ENCODE assay signal across 7 cellular contexts in genomic region chr16:25167920-25168319, GRCh38.
TF ChIP-seq lines count a peak whose summit lies in the region.

No MANE protein-coding gene starts in this region.

TF ChIP-seq in A549, 52 proteins besides CTCF, POLR2A, EP300 and RAD21:
- TF ChIP-seq CEBPB (IDR thresholded peaks at IDR 0.05) = peak; percentile 81 to 87

TF ChIP-seq in HCT116, 20 proteins besides CTCF, POLR2A, EP300 and RAD21:
- TF ChIP-seq CEBPB (IDR thresholded peaks at IDR 0.05; ENCODE audit: low read depth) = 0 out of 2 replicates have a peak, but pooled peaks have one; percentile 30

TF ChIP-seq in IMR-90, 13 proteins besides CTCF, POLR2A, EP300 and RAD21:
- peak; percentile 73 for TF ChIP-seq CEBPB (IDR thresholded peaks at IDR 0.05; ENCODE audit: low read depth, low read length)

TF ChIP-seq in Ishikawa, 13 proteins besides CTCF, POLR2A, EP300 and RAD21:
- peak; percentile 86 for TF ChIP-seq CEBPB (IDR thresholded peaks at IDR 0.05)

TF ChIP-seq in K562, 482 proteins besides CTCF, POLR2A, EP300 and RAD21:
- peak; percentile 76 for TF ChIP-seq IRF9 (tag; IDR thresholded peaks at IDR 0.05)
- peak; percentile 98 for TF ChIP-seq CEBPB (tag; IDR thresholded peaks at IDR 0.05)
- peak; percentile 70 for TF ChIP-seq CEBPG (CRISPR knock-in tag; IDR thresholded peaks at IDR 0.05)
- peak in 1 of 2 experiments; percentile 95; a peak in 3 of 4 replicates for TF ChIP-seq CEBPG (tag; conservative IDR thresholded peaks at IDR 0.05 in 1 of 2, IDR thresholded peaks at IDR 0.05 in 1 of 2)

TF ChIP-seq in H1, 55 proteins besides CTCF, POLR2A, EP300 and RAD21:
- TF ChIP-seq CEBPB (IDR thresholded peaks at IDR 0.05; ENCODE audit: low read depth, low read length) = peak; percentile 76

TF ChIP-seq in HepG2, 621 proteins besides CTCF, POLR2A, EP300 and RAD21:
- peak; percentile 73 for TF ChIP-seq ZNF770 (CRISPR knock-in tag; IDR thresholded peaks at IDR 0.05)
- TF ChIP-seq CEBPG (CRISPR knock-in tag; IDR thresholded peaks at IDR 0.05) = peak; percentile 88
- TF ChIP-seq CEBPB (IDR thresholded peaks at IDR 0.05; ENCODE audit: borderline replicate concordance, low read depth, low read length) = peak; percentile 76
